ENCODE assay signal across 1 cellular context in genomic region chr3:180829409-180830405, GRCh38.
TF ChIP-seq lines count a peak whose summit lies in the region.

No MANE protein-coding gene starts in this region.

TF ChIP-seq in GM23338, 12 proteins besides CTCF, POLR2A, EP300 and RAD21 (continued from another document):
- TF ChIP-seq REST (IDR thresholded peaks at IDR 0.05; ENCODE audit: unreplicated experiment) (no peak), NANOG (IDR thresholded peaks at IDR 0.05; ENCODE audit: borderline replicate concordance) (no peak), ZNF331 (CRISPR knock-in tag; IDR thresholded peaks at IDR 0.05; ENCODE audit: low read depth) (no peak), ZNF462 (CRISPR knock-in tag; IDR thresholded peaks at IDR 0.05) (no peak), JUNB (IDR thresholded peaks at IDR 0.05; ENCODE audit: unreplicated experiment) (no peak), ZNF114 (CRISPR knock-in tag; IDR thresholded peaks at IDR 0.05) (no peak), POLR2AphosphoS5 (IDR thresholded peaks at IDR 0.05; ENCODE audit: low read depth) (no peak)
- TF ChIP-seq, protein P1, sequence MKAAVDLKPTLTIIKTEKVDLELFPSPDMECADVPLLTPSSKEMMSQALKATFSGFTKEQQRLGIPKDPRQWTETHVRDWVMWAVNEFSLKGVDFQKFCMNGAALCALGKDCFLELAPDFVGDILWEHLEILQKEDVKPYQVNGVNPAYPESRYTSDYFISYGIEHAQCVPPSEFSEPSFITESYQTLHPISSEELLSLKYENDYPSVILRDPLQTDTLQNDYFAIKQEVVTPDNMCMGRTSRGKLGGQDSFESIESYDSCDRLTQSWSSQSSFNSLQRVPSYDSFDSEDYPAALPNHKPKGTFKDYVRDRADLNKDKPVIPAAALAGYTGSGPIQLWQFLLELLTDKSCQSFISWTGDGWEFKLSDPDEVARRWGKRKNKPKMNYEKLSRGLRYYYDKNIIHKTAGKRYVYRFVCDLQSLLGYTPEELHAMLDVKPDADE (IDR thresholded peaks at IDR 0.05): no peak
